ENCODE assay signal across 9 cellular contexts in genomic region chr6:14542670-14543366, GRCh38.
DNase-seq lines count a peak whose midpoint lies in the region; ATAC-seq and TF ChIP-seq lines count a peak whose summit lies in the region.
"Had no signal": no experiment of that assay in that cellular context is flagged by ENCODE, and none has a peak within 500 bp of the region (broad histone marks: within the 10 kb centered on the region; RNA-seq: fewer than 3 reads in every experiment).

No MANE protein-coding gene starts in this region.

- no peaks in the 10 kb centered on the region for H3K36me3 ChIP-seq in mucosa of descending colon (ENCODE audit: low read depth)

- no peaks in the 10 kb centered on the region for H3K27me3 Mint-ChIP-seq in activated T-cell treated with anti-CD3 and anti-CD28 coated beads, Interleukin-2, amount 50 U/mL, for 4 hours (ENCODE audit: low read depth)

- peaks cover 21% of the 10 kb centered on the region for H3K4me1 Mint-ChIP-seq in activated T-cell treated with anti-CD3 and anti-CD28 coated beads, Interleukin-2, amount 50 U/mL, for 4 hours (ENCODE audit: low read depth)

- H3K9me3 Mint-ChIP-seq in activated T-cell treated with anti-CD3 and anti-CD28 coated beads, Interleukin-2, amount 50 U/mL, for 4 hours, result no peaks in the 10 kb centered on the region

- no peaks in the 10 kb centered on the region for H3K4me1 ChIP-seq in mucosa of descending colon (ENCODE audit: low read depth)

- no peaks in the 10 kb centered on the region for H3K36me3 Mint-ChIP-seq in activated T-cell treated with anti-CD3 and anti-CD28 coated beads, Interleukin-2, amount 50 U/mL, for 4 hours (ENCODE audit: insufficient read depth)

- no peaks in the 10 kb centered on the region for H3K9me3 ChIP-seq in mucosa of descending colon

- DNase-seq in NCI-H2227 (lab: John Stamatoyannopoulos, UW; ENCODE audit: unreplicated experiment), result peak; percentile 19
- DNase-seq in NCI-H2227 treated with DMSO at 0.1 percent for 48 hours (lab: John Stamatoyannopoulos, UW), result no peak
- peak; percentile 43 for DNase-seq in HT1080 (ENCODE audit: low read depth)
- peak; percentile 61 for DNase-seq in activated T-cell treated with anti-CD3 and anti-CD28 coated beads, Interleukin-2, amount 50 U/mL, for 4 hours
- no peak for DNase-seq in mucosa of descending colon
- DNase-seq in KG1 (lab: John Stamatoyannopoulos, UW), result no peak
- DNase-seq in D341Med (ENCODE audit: low spot score), result no peak
- DNase-seq in OCI-M2 (lab: John Stamatoyannopoulos, UW; ENCODE audit: unreplicated experiment), result no peak

- intact Hi-C loops in mucosa of descending colon (cut with DNase I, micrococcal nuclease), result no loop called here

- H3K4me3 ChIP-seq in mucosa of descending colon, result no peak overlapping the region
- H3K4me3 ChIP-seq: skin epidermis had no signal

- ATAC-seq in activated T-cell treated with anti-CD3 and anti-CD28 coated beads, Interleukin-2, amount 50 U/mL, for 4 hours, result peak; percentile 98 to 100
- ATAC-seq in mucosa of descending colon, result peak; percentile 66

- TF ChIP-seq CTCF in mucosa of descending colon (IDR thresholded peaks at IDR 0.05), result no peak

- H3K4me3 Mint-ChIP-seq in activated T-cell treated with anti-CD3 and anti-CD28 coated beads, Interleukin-2, amount 50 U/mL, for 4 hours, result no peak overlapping the region

Comparison
In these comparisons a context has a peak if more than half of its experiments do, and no peak if none do; other contexts are left out.
1. DNase-seq: peak in NCI-H2227 (single experiment), HT1080 (single experiment) and activated T-cell treated with anti-CD3 and anti-CD28 coated beads, Interleukin-2, amount 50 U/mL, for 4 hours (single experiment); none in NCI-H2227 treated with DMSO at 0.1 percent for 48 hours (single experiment), mucosa of descending colon (0 of 3), KG1 (single experiment), D341Med (single experiment) and OCI-M2 (single experiment).